ENCODE assay signal across 21 cellular contexts in genomic region chr5:173791878-173792277, GRCh38.
A peak's percentile ranks its signal among the peaks of the same experiment; 100 is the strongest.
DNase-seq lines count a peak whose midpoint lies in the region; ATAC-seq, FAIRE-seq and TF ChIP-seq lines count a peak whose summit lies in the region.
"Had no signal": no experiment of that assay in that cellular context is flagged by ENCODE, and none has a peak within 500 bp of the region (broad histone marks: within the 10 kb centered on the region; RNA-seq: fewer than 3 reads in every experiment).

No MANE protein-coding gene starts in this region.

- DNase-seq in CD4-positive, CD25-positive, alpha-beta regulatory T cell, result no peak
- DNase-seq in K562 (ENCODE audit: extremely low read depth in 1 of 4, low spot score in 3 of 4) (peak in 1 of 4 experiments; percentile 38), HepG2 (ENCODE audit: low spot score) (no peak), progenitor cell of endocrine pancreas (ENCODE audit: low spot score, unreplicated experiment) (no peak), GM03348 (ENCODE audit: low spot score) (no peak), spleen (no peak)
- DNase-seq: CD8-positive, alpha-beta T cell; GOT3; NCI-H1417; NCI-H187; NCI-H2227 treated with DMSO at 0.1 percent for 48 hours; NCI-H510A treated with DMSO at 0.1 percent for 48 hours; NCI-H82; SIG-M5 had no signal

- no peaks in the 10 kb centered on the region for H4K20me1 ChIP-seq in K562 (replicated peaks; ENCODE audit: control insufficient read depth, insufficient read depth, low read length)
- H4K20me1 ChIP-seq in HepG2 (ENCODE audit: insufficient read depth, low read length), result no peaks in the 10 kb centered on the region
- H4K20me1 ChIP-seq: BLaER1 had no signal

- H3K4me2 ChIP-seq in K562 (ENCODE audit: insufficient read depth, low read length), result no peak overlapping the region
- no peak overlapping the region for H3K4me2 ChIP-seq in HepG2 (ENCODE audit: low read depth, low read length)
- H3K4me2 ChIP-seq: BLaER1, KMS-11 had no signal

- CTCF ChIA-PET in K562 (lab: Yijun Ruan, JAX; ENCODE audit: low intra/inter-chr PET ratio), result no interaction called here
- CTCF ChIA-PET in HepG2 (lab: Yijun Ruan, JAX; ENCODE audit: low intra/inter-chr PET ratio, low total read pairs), result no interaction called here

- H3K36me3 ChIP-seq in CD4-positive, CD25-positive, alpha-beta regulatory T cell (ENCODE audit: control insufficient read depth, insufficient read depth, low read length), result no peaks in the 10 kb centered on the region
- no peaks in the 10 kb centered on the region for H3K36me3 ChIP-seq in K562 (ENCODE audit: control insufficient read depth, insufficient read depth, low read length)
- no peaks in the 10 kb centered on the region for H3K36me3 ChIP-seq in HepG2 (replicated peaks in 1 of 2; ENCODE audit: control insufficient read depth in 1 of 2, insufficient read depth in 2 of 2, low read length in 2 of 2)
- no peaks in the 10 kb centered on the region for H3K36me3 ChIP-seq in spleen
- H3K36me3 ChIP-seq: BLaER1 had no signal

- TF ChIP-seq CTCF in K562 (IDR thresholded peaks at IDR 0.05 in 2 of 3, conservative IDR thresholded peaks at IDR 0.05 in 1 of 3; ENCODE audit: insufficient read depth in 2 of 3, low read depth in 1 of 3, low read length in 3 of 3) (no peak), HepG2 (CRISPR knock-in tag; IDR thresholded peaks at IDR 0.05) (no peak), progenitor cell of endocrine pancreas (IDR thresholded peaks at IDR 0.05; ENCODE audit: unreplicated experiment) (no peak), spleen (IDR thresholded peaks at IDR 0.05 in 8 of 11, conservative IDR thresholded peaks at IDR 0.05 in 3 of 11) (no peak)

- BruUV-seq in K562 (replicated peaks; lab: Mats Ljungman, UMichigan) (no TSS peak), HepG2 (replicated peaks; lab: Mats Ljungman, UMichigan) (no TSS peak)

- in situ Hi-C loops in K562 (cut with MboI), result no loop called here
- in situ Hi-C loops in HepG2 (cut with HindIII; ENCODE audit: extremely low pct_ligation_motif_present, low pct_unique_long_range_greater_than_20kb), result no loop called here

- H3K4me3 Mint-ChIP-seq in CD4-positive, CD25-positive, alpha-beta regulatory T cell, result no peak overlapping the region
- H3K4me3 Mint-ChIP-seq in progenitor cell of endocrine pancreas (ENCODE audit: low read depth), result no peak overlapping the region
- H3K4me3 Mint-ChIP-seq: CD8-positive, alpha-beta T cell had no signal

- TF ChIP-seq EP300 in K562 (IDR thresholded peaks at IDR 0.05; ENCODE audit: low read length) (no peak), HepG2 (IDR thresholded peaks at IDR 0.05; ENCODE audit: low read depth in 2 of 2, low read length in 2 of 2) (no peak), HepG2 (CRISPR knock-in tag; IDR thresholded peaks at IDR 0.05; ENCODE audit: borderline replicate concordance) (no peak)

- TF ChIP-seq POLR2A in K562 (conservative IDR thresholded peaks at IDR 0.05) (no peak), HepG2 (IDR thresholded peaks at IDR 0.05; ENCODE audit: insufficient read depth in 1 of 2, low read depth in 2 of 2, low read length in 2 of 2) (no peak), spleen (IDR thresholded peaks at IDR 0.05) (no peak)

- H3K27ac Mint-ChIP-seq in CD4-positive, CD25-positive, alpha-beta regulatory T cell, result peak overlapping the region in 2 of 3 donors; percentile 34 to 70
- peak overlapping the region; percentile 12 for H3K27ac Mint-ChIP-seq in progenitor cell of endocrine pancreas
- H3K27ac Mint-ChIP-seq: CD8-positive, alpha-beta T cell had no signal

- H3K4me3 ChIP-seq in CD4-positive, CD25-positive, alpha-beta regulatory T cell (ENCODE audit: low read depth, low read length), result no peak overlapping the region
- H3K4me3 ChIP-seq in K562 (no peak overlapping the region), HepG2 (replicated peaks in 1 of 3; ENCODE audit: insufficient read depth in 1 of 3, low read depth in 2 of 3, low read length in 3 of 3) (no peak overlapping the region), spleen (no peak overlapping the region)
- H3K4me3 ChIP-seq: BLaER1 had no signal

- H3K9me3 ChIP-seq in CD4-positive, CD25-positive, alpha-beta regulatory T cell (ENCODE audit: control insufficient read depth in 2 of 2, low read length in 2 of 2), result no peaks in the 10 kb centered on the region
- no peaks in the 10 kb centered on the region for H3K9me3 ChIP-seq in K562 (replicated peaks; ENCODE audit: control insufficient read depth, insufficient read depth, low read depth, low read length)
- no peaks in the 10 kb centered on the region for H3K9me3 ChIP-seq in HepG2 (ENCODE audit: low read length)
- H3K9me3 ChIP-seq in spleen, result no peaks in the 10 kb centered on the region
- H3K9me3 ChIP-seq: BLaER1 had no signal

- no peaks in the 10 kb centered on the region for H3K36me3 Mint-ChIP-seq in CD4-positive, CD25-positive, alpha-beta regulatory T cell
- no peaks in the 10 kb centered on the region for H3K36me3 Mint-ChIP-seq in progenitor cell of endocrine pancreas (ENCODE audit: insufficient read depth)
- H3K36me3 Mint-ChIP-seq: CD8-positive, alpha-beta T cell had no signal

- peaks cover 0 to 7% (median 0%) of the 10 kb centered on the region in 4 donors for H3K4me1 Mint-ChIP-seq in CD4-positive, CD25-positive, alpha-beta regulatory T cell
- peaks cover 15% of the 10 kb centered on the region for H3K4me1 Mint-ChIP-seq in progenitor cell of endocrine pancreas (ENCODE audit: low read depth)

- TF ChIP-seq RAD21 in K562 (CRISPR knock-in tag; conservative IDR thresholded peaks at IDR 0.05 in 1 of 2, IDR thresholded peaks at IDR 0.05 in 1 of 2) (no peak), HepG2 (CRISPR knock-in tag; IDR thresholded peaks at IDR 0.05) (no peak)

- H3K27ac ChIP-seq in CD4-positive, CD25-positive, alpha-beta regulatory T cell (ENCODE audit: insufficient read depth, low read length, poor library complexity, severe bottlenecking), result no peak overlapping the region
- H3K27ac ChIP-seq in K562 (ENCODE audit: extremely low read depth, low read depth, low read length) (no peak overlapping the region), HepG2 (ENCODE audit: extremely low read length, insufficient read depth, low read length) (peak overlapping the region; percentile 42), spleen (no peak overlapping the region)
- H3K27ac ChIP-seq: BLaER1, KMS-11, RWPE1 had no signal

- 52% methylated on average over 3 of the region's 3 CpGs for whole genome bisulfite sequencing in K562 (ENCODE audit: insufficient coverage, low coverage, missing lambda C conversion rate)
- WGBS in HepG2 (ENCODE audit: low lambda C conversion rate), result 83% methylated on average over 3 of the region's 3 CpGs
- WGBS in spleen, 5 donors, result 94 to 96% (median 95%) methylated on average over 3 of the region's 3 CpGs

- H3K4me1 ChIP-seq in CD4-positive, CD25-positive, alpha-beta regulatory T cell (ENCODE audit: control insufficient read depth, insufficient read depth, low read length, poor library complexity, severe bottlenecking), result no peaks in the 10 kb centered on the region
- H3K4me1 ChIP-seq in K562 (replicated peaks in 1 of 2; ENCODE audit: control insufficient read depth in 2 of 2, insufficient read depth in 2 of 2, low read length in 2 of 2), result peaks cover 11 to 12% of the 10 kb centered on the region in 2 experiments; a peak in 4 of 5 replicates
- H3K4me1 ChIP-seq in HepG2 (ENCODE audit: insufficient read depth, low read length), result peaks cover 88% of the 10 kb centered on the region
- peaks cover 0 to 18% (median 6%) of the 10 kb centered on the region in 6 donors for H3K4me1 ChIP-seq in spleen

- H3K9ac ChIP-seq in K562 (ENCODE audit: insufficient read depth in 1 of 2, low read depth in 2 of 2, low read length in 2 of 2) (no peak overlapping the region; a peak in 1 of 4 replicates), HepG2 (ENCODE audit: insufficient read depth, low read depth, low read length) (no peak overlapping the region)
- H3K9ac ChIP-seq: BLaER1, KMS-11 had no signal

- no peak for ATAC-seq in CD4-positive, CD25-positive, alpha-beta regulatory T cell (ENCODE audit: low read depth in 2 of 2)
- ATAC-seq in K562 (peak; percentile 29; the same call in 1 of the 3 replicates), HepG2 (no peak), HG02798 (IDR thresholded peaks at IDR 0.05; ENCODE audit: poor library complexity, unreplicated experiment) (no peak)
- ATAC-seq: CD8-positive, alpha-beta T cell had no signal

- H3K9me1 ChIP-seq in K562 (ENCODE audit: control insufficient read depth, insufficient read depth, low read length), result no peaks in the 10 kb centered on the region

- H3K79me2 ChIP-seq in K562 (ENCODE audit: control insufficient read depth, insufficient read depth, low read length), result no peaks in the 10 kb centered on the region
- no peaks in the 10 kb centered on the region for H3K79me2 ChIP-seq in HepG2 (ENCODE audit: insufficient read depth, low read length)

- no peaks in the 10 kb centered on the region for H3K27me3 ChIP-seq in CD4-positive, CD25-positive, alpha-beta regulatory T cell (ENCODE audit: control insufficient read depth, insufficient read depth, low read length)
- H3K27me3 ChIP-seq in K562 (ENCODE audit: control insufficient read depth in 2 of 2, insufficient read depth in 2 of 2, low read length in 2 of 2) (no peaks in the 10 kb centered on the region), HepG2 (ENCODE audit: control insufficient read depth in 1 of 2, insufficient read depth in 2 of 2, low read length in 2 of 2) (no peaks in the 10 kb centered on the region), spleen (replicated peaks in 1 of 7) (no peaks in the 10 kb centered on the region)
- H3K27me3 ChIP-seq: BLaER1 had no signal

- no peaks in the 10 kb centered on the region for H3K9me3 Mint-ChIP-seq in CD4-positive, CD25-positive, alpha-beta regulatory T cell
- H3K9me3 Mint-ChIP-seq in progenitor cell of endocrine pancreas (ENCODE audit: low read depth), result no peaks in the 10 kb centered on the region
- H3K9me3 Mint-ChIP-seq: CD8-positive, alpha-beta T cell had no signal

- no peaks in the 10 kb centered on the region for H3K27me3 Mint-ChIP-seq in CD4-positive, CD25-positive, alpha-beta regulatory T cell
- peaks cover 2% of the 10 kb centered on the region for H3K27me3 Mint-ChIP-seq in progenitor cell of endocrine pancreas

- no peak for FAIRE-seq in K562 (lab: Jason Lieb, UNC)
- no peak for FAIRE-seq in HepG2 (lab: Jason Lieb, UNC)
- FAIRE-seq: A204.1, GM12892, GM18507 had no signal

- H2AFZ ChIP-seq in K562 (ENCODE audit: low read depth, low read length), result peak overlapping the region; percentile 53
- no peak overlapping the region for H2AFZ ChIP-seq in HepG2 (ENCODE audit: low read length)

- POLR2A ChIA-PET in K562 (lab: Yijun Ruan, JAX), result interaction anchor here (0.8 to 1.6 kb wide), 3 partner anchors 9 to 104 kb away, joined by 3 to 5 read pairs (median 5); no protein-coding TSS in a partner anchor
- POLR2A ChIA-PET in HepG2 (lab: Yijun Ruan, JAX), result interaction anchor here (0.7 to 1.7 kb wide), 2 partner anchors 96 to 175 kb away, joined by 3 to 4 read pairs; partner anchors contain the start of gene CPEB4

- intact Hi-C loops in K562 (cut with micrococcal nuclease), result no loop called here
- intact Hi-C loops in HepG2 (cut with micrococcal nuclease; ENCODE audit: unreplicated experiment), result no loop called here
- intact Hi-C loops in spleen (cut with DNase I; ENCODE audit: low total_unique reads), result no loop called here

TF ChIP-seq in K562, 482 proteins besides CTCF, POLR2A, EP300 and RAD21 (continues in another document):
- TF ChIP-seq CBFA2T2 (conservative IDR thresholded peaks at IDR 0.05), result 0 out of 2 replicates have a peak, but pooled peaks have one; percentile 10

TF ChIP-seq in HepG2, 621 proteins besides CTCF, POLR2A, EP300 and RAD21 (continues in another document):
- TF ChIP-seq NPAS2 (CRISPR knock-in tag; IDR thresholded peaks at IDR 0.05; ENCODE audit: borderline replicate concordance), result no peak
